Comparison of ENCODE assay signal across 20 cellular contexts in genomic region chr4:89023140-89023539, GRCh38. TPM values are rescaled to one million over a fixed set of nuclear protein-coding genes. Genes with fewer than 3 reads are reported as not detected.
DNase-seq lines count a peak whose midpoint lies in the region; ATAC-seq and TF ChIP-seq lines count a peak whose summit lies in the region.
"Had no signal": no experiment of that assay in that cellular context is flagged by ENCODE, and none has a peak within 500 bp of the region (broad histone marks: within the 10 kb centered on the region; RNA-seq: fewer than 3 reads in every experiment).

No MANE protein-coding gene starts in this region.

- no peak for TF ChIP-seq CTCF in stomach (IDR thresholded peaks at IDR 0.05)

- TF ChIP-seq POLR2A in stomach (IDR thresholded peaks at IDR 0.05), result no peak

- H3K36me3 ChIP-seq in SJCRH30 (peaks cover 11% of the 10 kb centered on the region), stomach (peaks cover 0 to 12% (median 11%) of the 10 kb centered on the region in 4 donors)

- intact Hi-C loops in stomach (cut with DNase I; ENCODE audit: low total_unique reads), result loop anchor here (10.0 kb wide), 1 partner anchor 318 kb away; no protein-coding TSS in a partner anchor

- H3K9me3 ChIP-seq in SJCRH30 (replicated peaks), result no peaks in the 10 kb centered on the region
- no peaks in the 10 kb centered on the region for H3K9me3 ChIP-seq in stomach
- H3K9me3 ChIP-seq: BE2C had no signal

- H3K27me3 ChIP-seq in SJCRH30 (no peaks in the 10 kb centered on the region), stomach (no peaks in the 10 kb centered on the region)
- H3K27me3 ChIP-seq: BE2C had no signal

- WGBS in stomach, 5 donors, result 3 to 59% (median 23%) methylated on average over 1 of the region's 1 CpG

- peak overlapping the region; percentile 75 for H3K27ac ChIP-seq in SJCRH30
- H3K27ac ChIP-seq in stomach, result peak overlapping the region in 3 of 5 donors; percentile 2 to 49 (median 6)
- H3K27ac ChIP-seq: 22Rv1, GM23248 had no signal

- H3K4me1 ChIP-seq in SJCRH30 (peaks cover 25% of the 10 kb centered on the region), stomach (peaks cover 7 to 23% (median 15%) of the 10 kb centered on the region in 4 donors)
- H3K4me1 ChIP-seq: BE2C had no signal

- ATAC-seq in HG02571 (IDR thresholded peaks at IDR 0.05; ENCODE audit: unreplicated experiment) (no peak), HG03439 (IDR thresholded peaks at IDR 0.05; ENCODE audit: unreplicated experiment) (no peak)

- no peak for TF ChIP-seq EP300 in stomach (IDR thresholded peaks at IDR 0.05)

- H3K4me3 ChIP-seq in SJCRH30 (peak overlapping the region; percentile 15), stomach (no peak overlapping the region)
- H3K4me3 ChIP-seq: GM23248 had no signal

- DNase-seq in DMS79 treated with DMSO at 0.1 percent for 48 hours (lab: John Stamatoyannopoulos, UW) (peak; percentile 3), DMS79 (lab: John Stamatoyannopoulos, UW) (no peak), SJCRH30 (peak; percentile 36 to 83), myocyte (ENCODE audit: low read depth) (peak; percentile 13), stomach (no peak)
- no peak for DNase-seq in activated CD4-positive, alpha-beta T cell treated with anti-CD3 and anti-CD28 coated beads for 1 hour
- DNase-seq: BE2C; CD4-positive, alpha-beta T cell; GF-D8; GM23248; HCEC 1CT; NCI-H1694 treated with DMSO at 0.1 percent for 48 hours; NCI-H2107; NCI-H526 treated with DMSO at 0.1 percent for 48 hours; NK-92 treated with Interleukin-12 subunit alpha and Interleukin-12 subunit beta, amount 100 ng/mL, for 24 hours; SHP77 had no signal

RNA-seq across cellular contexts. Expression of gene FAM13A, which starts 33.8 kb away (rescaled TPM):
- total RNA-seq in SJCRH30 (2014; rRNA removed; shearing (Covaris generic)), result 46.9 and 60.3 TPM in 2 replicates
- total RNA-seq in myocyte (14.3 and 16.8 TPM in 2 replicates), stomach (100 to 1,000 TPM in 1 of 5 donors, 10 to 100 TPM in 4; 39.3 to 132 (median 68.8) TPM)
- polyA plus RNA-seq in myocyte (2012), result 4.8 TPM
- polyA plus RNA-seq in stomach, result 10 to 100 TPM in 2 of 3 donors, 1 to 10 TPM in 1; 6.0 to 13.3 (median 12.3) TPM
- total RNA-seq: OCI-LY7 had no signal

Comparison
In these comparisons a context has a peak if more than half of its experiments do, and no peak if none do; other contexts are left out.
1. DNase-seq: peak in DMS79 treated with DMSO at 0.1 percent for 48 hours (single experiment), SJCRH30 (2 of 2) and myocyte (single experiment); none in DMS79 (single experiment), stomach (single experiment) and activated CD4-positive, alpha-beta T cell treated with anti-CD3 and anti-CD28 coated beads for 1 hour (single experiment).